1 cellular context compared by ENCODE assay signal in genomic region chr1:3453203-3453761, GRCh38.
A peak's percentile ranks its signal among the peaks of the same experiment; 100 is the strongest.
TF ChIP-seq lines count a peak whose summit lies in the region.

No MANE protein-coding gene starts in this region.

TF ChIP-seq in HepG2, 621 proteins besides CTCF, POLR2A, EP300 and RAD21 (continued from another document and continues in another):
- TF ChIP-seq, protein P1, sequence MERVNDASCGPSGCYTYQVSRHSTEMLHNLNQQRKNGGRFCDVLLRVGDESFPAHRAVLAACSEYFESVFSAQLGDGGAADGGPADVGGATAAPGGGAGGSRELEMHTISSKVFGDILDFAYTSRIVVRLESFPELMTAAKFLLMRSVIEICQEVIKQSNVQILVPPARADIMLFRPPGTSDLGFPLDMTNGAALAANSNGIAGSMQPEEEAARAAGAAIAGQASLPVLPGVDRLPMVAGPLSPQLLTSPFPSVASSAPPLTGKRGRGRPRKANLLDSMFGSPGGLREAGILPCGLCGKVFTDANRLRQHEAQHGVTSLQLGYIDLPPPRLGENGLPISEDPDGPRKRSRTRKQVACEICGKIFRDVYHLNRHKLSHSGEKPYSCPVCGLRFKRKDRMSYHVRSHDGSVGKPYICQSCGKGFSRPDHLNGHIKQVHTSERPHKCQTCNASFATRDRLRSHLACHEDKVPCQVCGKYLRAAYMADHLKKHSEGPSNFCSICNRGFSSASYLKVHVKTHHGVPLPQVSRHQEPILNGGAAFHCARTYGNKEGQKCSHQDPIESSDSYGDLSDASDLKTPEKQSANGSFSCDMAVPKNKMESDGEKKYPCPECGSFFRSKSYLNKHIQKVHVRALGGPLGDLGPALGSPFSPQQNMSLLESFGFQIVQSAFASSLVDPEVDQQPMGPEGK (CRISPR knock-in tag; IDR thresholded peaks at IDR 0.05), result peak; percentile 61
- TF ChIP-seq, protein P2, sequence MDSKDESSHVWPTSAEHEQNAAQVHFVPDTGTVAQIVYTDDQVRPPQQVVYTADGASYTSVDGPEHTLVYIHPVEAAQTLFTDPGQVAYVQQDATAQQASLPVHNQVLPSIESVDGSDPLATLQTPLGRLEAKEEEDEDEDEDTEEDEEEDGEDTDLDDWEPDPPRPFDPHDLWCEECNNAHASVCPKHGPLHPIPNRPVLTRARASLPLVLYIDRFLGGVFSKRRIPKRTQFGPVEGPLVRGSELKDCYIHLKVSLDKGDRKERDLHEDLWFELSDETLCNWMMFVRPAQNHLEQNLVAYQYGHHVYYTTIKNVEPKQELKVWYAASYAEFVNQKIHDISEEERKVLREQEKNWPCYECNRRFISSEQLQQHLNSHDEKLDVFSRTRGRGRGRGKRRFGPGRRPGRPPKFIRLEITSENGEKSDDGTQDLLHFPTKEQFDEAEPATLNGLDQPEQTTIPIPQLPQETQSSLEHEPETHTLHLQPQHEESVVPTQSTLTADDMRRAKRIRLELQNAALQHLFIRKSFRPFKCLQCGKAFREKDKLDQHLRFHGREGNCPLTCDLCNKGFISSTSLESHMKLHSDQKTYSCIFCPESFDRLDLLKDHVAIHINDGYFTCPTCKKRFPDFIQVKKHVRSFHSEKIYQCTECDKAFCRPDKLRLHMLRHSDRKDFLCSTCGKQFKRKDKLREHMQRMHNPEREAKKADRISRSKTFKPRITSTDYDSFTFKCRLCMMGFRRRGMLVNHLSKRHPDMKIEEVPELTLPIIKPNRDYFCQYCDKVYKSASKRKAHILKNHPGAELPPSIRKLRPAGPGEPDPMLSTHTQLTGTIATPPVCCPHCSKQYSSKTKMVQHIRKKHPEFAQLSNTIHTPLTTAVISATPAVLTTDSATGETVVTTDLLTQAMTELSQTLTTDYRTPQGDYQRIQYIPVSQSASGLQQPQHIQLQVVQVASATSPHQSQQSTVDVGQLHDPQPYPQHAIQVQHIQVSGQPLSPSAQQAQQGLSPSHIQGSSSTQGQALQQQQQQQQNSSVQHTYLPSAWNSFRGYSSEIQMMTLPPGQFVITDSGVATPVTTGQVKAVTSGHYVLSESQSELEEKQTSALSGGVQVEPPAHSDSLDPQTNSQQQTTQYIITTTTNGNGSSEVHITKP (CRISPR knock-in tag; IDR thresholded peaks at IDR 0.05; ENCODE audit: low read depth), result 0 out of 2 replicates have a peak, but pooled peaks have one; percentile 25
- TF ChIP-seq ZNF775 (CRISPR knock-in tag; IDR thresholded peaks at IDR 0.05; ENCODE audit: borderline replicate concordance) (no peak), SOX13 (IDR thresholded peaks at IDR 0.05) (no peak), SOX13 (CRISPR knock-in tag; conservative IDR thresholded peaks at IDR 0.05 in 1 of 2, IDR thresholded peaks at IDR 0.05 in 1 of 2) (peak in 1 of 2 experiments; percentile 27; a peak in 1 of 4 replicates), ZSCAN25 (CRISPR knock-in tag; IDR thresholded peaks at IDR 0.05) (0 out of 2 replicates have a peak, but pooled peaks have one; percentile 32), YY1 (IDR thresholded peaks at IDR 0.05; ENCODE audit: insufficient read depth, insufficient replicate concordance, low read depth, low read length) (peak; percentile 48), SMC3 (IDR thresholded peaks at IDR 0.05; ENCODE audit: low read length) (peak; percentile 68; the same call in 1 of the 2 replicates), KDM5A (IDR thresholded peaks at IDR 0.05; ENCODE audit: borderline replicate concordance, low read length) (no peak), ZNF556 (CRISPR knock-in tag; IDR thresholded peaks at IDR 0.05; ENCODE audit: borderline replicate concordance) (peak; percentile 55; the same call in 1 of the 2 replicates), HINFP (CRISPR knock-in tag; IDR thresholded peaks at IDR 0.05; ENCODE audit: low read depth) (peak; percentile 56; the same call in 1 of the 2 replicates), CBFB (CRISPR knock-in tag; IDR thresholded peaks at IDR 0.05) (peak; percentile 28; the same call in 1 of the 2 replicates), ZNF740 (CRISPR knock-in tag; IDR thresholded peaks at IDR 0.05) (0 out of 2 replicates have a peak, but pooled peaks have one; percentile 27), LCORL (IDR thresholded peaks at IDR 0.05) (no peak), LCORL (CRISPR knock-in tag; IDR thresholded peaks at IDR 0.05) (peak; percentile 83), TFE3 (CRISPR knock-in tag; IDR thresholded peaks at IDR 0.05) (0 out of 2 replicates have a peak, but pooled peaks have one; percentile 25), MTA3 (CRISPR knock-in tag; IDR thresholded peaks at IDR 0.05) (no peak), SP5 (CRISPR knock-in tag; IDR thresholded peaks at IDR 0.05; ENCODE audit: borderline replicate concordance, low read depth) (peak; percentile 40; the same call in 1 of the 2 replicates), ZNF782 (CRISPR knock-in tag; IDR thresholded peaks at IDR 0.05; ENCODE audit: borderline replicate concordance) (0 out of 2 replicates have a peak, but pooled peaks have one; percentile 42), ZC3H13 (CRISPR knock-in tag; IDR thresholded peaks at IDR 0.05) (peak; percentile 84), ZZZ3 (CRISPR knock-in tag; IDR thresholded peaks at IDR 0.05; ENCODE audit: borderline replicate concordance) (peak; percentile 73; the same call in 1 of the 2 replicates), EEA1 (CRISPR knock-in tag; IDR thresholded peaks at IDR 0.05; ENCODE audit: borderline replicate concordance) (peak; percentile 56; the same call in 1 of the 2 replicates), HES4 (CRISPR knock-in tag; IDR thresholded peaks at IDR 0.05; ENCODE audit: borderline replicate concordance) (0 out of 2 replicates have a peak, but pooled peaks have one; percentile 19), ZFX (CRISPR knock-in tag; IDR thresholded peaks at IDR 0.05; ENCODE audit: low read depth) (peak; percentile 63), POLR2AphosphoS5 (IDR thresholded peaks at IDR 0.05; ENCODE audit: low read depth, low read length) (peak; percentile 55; the same call in 1 of the 2 replicates), SMARCE1 (IDR thresholded peaks at IDR 0.05; ENCODE audit: borderline replicate concordance) (no peak), POGZ (CRISPR knock-in tag; IDR thresholded peaks at IDR 0.05) (no peak), PHF21A (CRISPR knock-in tag; IDR thresholded peaks at IDR 0.05) (peak; percentile 27; the same call in 1 of the 2 replicates), FOXC1 (CRISPR knock-in tag; IDR thresholded peaks at IDR 0.05; ENCODE audit: borderline replicate concordance) (peak; percentile 73), FOXA1 (IDR thresholded peaks at IDR 0.05) (no peak), FOXA1 (CRISPR knock-in tag; IDR thresholded peaks at IDR 0.05) (no peak), ERF (CRISPR knock-in tag; IDR thresholded peaks at IDR 0.05) (peak; percentile 57; the same call in 1 of the 2 replicates), JUN (CRISPR knock-in tag; IDR thresholded peaks at IDR 0.05) (no peak), MAZ (IDR thresholded peaks at IDR 0.05; ENCODE audit: borderline replicate concordance, low read depth, low read length) (peak; percentile 43; the same call in 1 of the 2 replicates), MAZ (CRISPR knock-in tag; IDR thresholded peaks at IDR 0.05; ENCODE audit: low read depth) (peak; percentile 51; the same call in 1 of the 2 replicates), HDAC1 (CRISPR knock-in tag; IDR thresholded peaks at IDR 0.05) (peak; percentile 35; the same call in 1 of the 2 replicates), PITX1 (CRISPR knock-in tag; IDR thresholded peaks at IDR 0.05) (0 out of 2 replicates have a peak, but pooled peaks have one; percentile 23), ETV5 (CRISPR knock-in tag; IDR thresholded peaks at IDR 0.05; ENCODE audit: borderline replicate concordance) (peak; percentile 22; the same call in 1 of the 2 replicates), ZFP1 (CRISPR knock-in tag; IDR thresholded peaks at IDR 0.05) (0 out of 2 replicates have a peak, but pooled peaks have one; percentile 51), SRY (CRISPR knock-in tag; IDR thresholded peaks at IDR 0.05) (peak; percentile 24; the same call in 1 of the 2 replicates), ZFY (CRISPR knock-in tag; IDR thresholded peaks at IDR 0.05) (0 out of 2 replicates have a peak, but pooled peaks have one; percentile 9), HHEX (CRISPR knock-in tag; IDR thresholded peaks at IDR 0.05) (no peak; the same call in 1 of the 2 replicates), CREM (IDR thresholded peaks at IDR 0.05) (no peak), CREM (CRISPR knock-in tag; IDR thresholded peaks at IDR 0.05) (no peak), ZMYM4 (CRISPR knock-in tag; IDR thresholded peaks at IDR 0.05) (0 out of 2 replicates have a peak, but pooled peaks have one; percentile 35), ZNF331 (CRISPR knock-in tag; IDR thresholded peaks at IDR 0.05) (peak; percentile 36; the same call in 1 of the 2 replicates), ZNF484 (CRISPR knock-in tag; IDR thresholded peaks at IDR 0.05; ENCODE audit: borderline replicate concordance, low read depth) (no peak), ZFP41 (CRISPR knock-in tag; IDR thresholded peaks at IDR 0.05; ENCODE audit: borderline replicate concordance) (0 out of 2 replicates have a peak, but pooled peaks have one; percentile 32), ZBTB43 (CRISPR knock-in tag; conservative IDR thresholded peaks at IDR 0.05) (0 out of 2 replicates have a peak, but pooled peaks have one; percentile 29), STAG1 (CRISPR knock-in tag; IDR thresholded peaks at IDR 0.05) (peak; percentile 95), ZNF761 (CRISPR knock-in tag; conservative IDR thresholded peaks at IDR 0.05) (no peak)
- TF ChIP-seq, protein P3, sequence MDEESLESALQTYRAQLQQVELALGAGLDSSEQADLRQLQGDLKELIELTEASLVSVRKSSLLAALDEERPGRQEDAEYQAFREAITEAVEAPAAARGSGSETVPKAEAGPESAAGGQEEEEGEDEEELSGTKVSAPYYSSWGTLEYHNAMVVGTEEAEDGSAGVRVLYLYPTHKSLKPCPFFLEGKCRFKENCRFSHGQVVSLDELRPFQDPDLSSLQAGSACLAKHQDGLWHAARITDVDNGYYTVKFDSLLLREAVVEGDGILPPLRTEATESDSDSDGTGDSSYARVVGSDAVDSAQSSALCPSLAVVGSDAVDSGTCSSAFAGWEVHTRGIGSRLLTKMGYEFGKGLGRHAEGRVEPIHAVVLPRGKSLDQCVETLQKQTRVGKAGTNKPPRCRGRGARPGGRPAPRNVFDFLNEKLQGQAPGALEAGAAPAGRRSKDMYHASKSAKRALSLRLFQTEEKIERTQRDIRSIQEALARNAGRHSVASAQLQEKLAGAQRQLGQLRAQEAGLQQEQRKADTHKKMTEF (CRISPR knock-in tag; IDR thresholded peaks at IDR 0.05), result peak; percentile 15; the same call in 1 of the 2 replicates
- TF ChIP-seq, protein P4, sequence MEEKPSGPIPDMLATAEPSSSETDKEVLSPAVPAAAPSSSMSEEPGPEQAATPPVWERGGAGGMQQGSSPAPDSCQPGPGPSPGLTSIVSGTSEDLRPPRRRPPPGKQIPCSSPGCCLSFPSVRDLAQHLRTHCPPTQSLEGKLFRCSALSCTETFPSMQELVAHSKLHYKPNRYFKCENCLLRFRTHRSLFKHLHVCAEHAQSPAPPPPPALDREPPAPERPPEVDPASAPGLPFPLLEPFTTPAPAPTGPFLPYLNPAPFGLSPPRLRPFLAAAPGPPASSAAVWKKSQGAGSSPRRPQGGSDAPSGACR (CRISPR knock-in tag; IDR thresholded peaks at IDR 0.05), result 0 out of 2 replicates have a peak, but pooled peaks have one; percentile 60
- TF ChIP-seq, protein P5, sequence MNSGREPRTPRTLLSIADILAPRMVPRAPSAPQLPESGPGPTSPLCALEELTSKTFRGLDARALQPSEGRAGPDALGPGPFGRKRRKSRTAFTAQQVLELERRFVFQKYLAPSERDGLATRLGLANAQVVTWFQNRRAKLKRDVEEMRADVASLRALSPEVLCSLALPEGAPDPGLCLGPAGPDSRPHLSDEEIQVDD (CRISPR knock-in tag; IDR thresholded peaks at IDR 0.05; ENCODE audit: borderline replicate concordance), result peak; percentile 14; the same call in 1 of the 2 replicates
- TF ChIP-seq, protein P6, sequence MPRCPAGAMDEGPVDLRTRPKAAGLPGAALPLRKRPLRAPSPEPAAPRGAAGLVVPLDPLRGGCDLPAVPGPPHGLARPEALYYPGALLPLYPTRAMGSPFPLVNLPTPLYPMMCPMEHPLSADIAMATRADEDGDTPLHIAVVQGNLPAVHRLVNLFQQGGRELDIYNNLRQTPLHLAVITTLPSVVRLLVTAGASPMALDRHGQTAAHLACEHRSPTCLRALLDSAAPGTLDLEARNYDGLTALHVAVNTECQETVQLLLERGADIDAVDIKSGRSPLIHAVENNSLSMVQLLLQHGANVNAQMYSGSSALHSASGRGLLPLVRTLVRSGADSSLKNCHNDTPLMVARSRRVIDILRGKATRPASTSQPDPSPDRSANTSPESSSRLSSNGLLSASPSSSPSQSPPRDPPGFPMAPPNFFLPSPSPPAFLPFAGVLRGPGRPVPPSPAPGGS (CRISPR knock-in tag; IDR thresholded peaks at IDR 0.05), result peak; percentile 38; the same call in 1 of the 2 replicates
